In the genomic region with DNA sequence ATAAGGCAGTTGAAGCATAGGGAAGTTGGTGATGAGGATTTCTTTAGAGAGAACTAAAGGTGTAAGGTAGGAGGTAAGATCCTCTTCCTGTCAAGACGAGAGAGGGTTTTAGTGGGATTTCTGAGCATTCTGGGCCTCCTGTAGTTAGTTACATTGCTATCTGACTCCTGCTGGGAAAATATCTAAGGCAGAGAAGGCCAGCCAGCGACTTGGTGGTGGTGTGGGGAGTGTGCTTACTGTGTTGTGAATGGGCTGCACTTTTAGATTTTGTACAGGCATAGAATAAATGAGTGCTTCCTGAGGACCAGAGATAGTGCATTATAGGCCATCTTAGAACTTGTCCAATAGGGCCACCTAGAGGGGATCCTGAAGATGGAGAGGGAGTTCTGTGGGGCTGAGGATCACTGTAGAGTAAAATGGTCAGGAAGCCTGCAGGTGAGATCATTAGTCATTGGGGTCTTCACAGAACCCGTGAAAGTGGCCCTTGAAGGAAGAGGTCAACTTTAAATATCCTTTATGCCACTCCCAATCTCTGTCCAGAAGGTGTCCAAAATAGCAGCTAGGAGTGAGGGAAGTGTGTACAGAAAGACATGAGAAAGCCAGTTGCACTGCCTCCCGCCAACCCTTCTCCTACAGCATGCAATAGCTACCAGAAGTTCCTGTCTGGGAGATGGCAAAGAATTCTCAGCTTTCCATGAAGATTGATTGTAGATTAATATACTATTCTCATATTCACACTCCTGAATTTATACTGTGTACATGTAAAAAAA, we compare ENCODE assay signal across 8 cellular contexts.
DNase-seq lines count a peak whose midpoint lies in the region; ATAC-seq, FAIRE-seq and TF ChIP-seq lines count a peak whose summit lies in the region.

No MANE protein-coding gene starts in this region.

- peaks cover 0 to 3% of the 10 kb centered on the region in 2 experiments for H3K27me3 ChIP-seq in endothelial cell of umbilical vein (ENCODE audit: control insufficient read depth in 2 of 2, insufficient read depth in 2 of 2, low read length in 2 of 2)

- no peaks in the 10 kb centered on the region for H3K9me1 ChIP-seq in endothelial cell of umbilical vein (replicated peaks; ENCODE audit: control insufficient read depth, extremely low read depth, insufficient read depth, low read length)

- H3K27me3 Mint-ChIP-seq in activated T-cell treated with anti-CD3 and anti-CD28 coated beads, Interleukin-2, amount 50 U/mL, for 4 hours (ENCODE audit: low read depth): no peaks in the 10 kb centered on the region
- no peaks in the 10 kb centered on the region for H3K27me3 Mint-ChIP-seq in glutamatergic neuron (ENCODE audit: unreplicated experiment)

- intact Hi-C loops in endothelial cell of umbilical vein (cut with micrococcal nuclease): loop anchor here (1.0 to 5.0 kb wide), 3 partner anchors 320 to 1090 kb away; no protein-coding TSS in a partner anchor

- TF ChIP-seq CTCF in endothelial cell of umbilical vein (IDR thresholded peaks at IDR 0.05; ENCODE audit: extremely low read depth in 1 of 2, insufficient read depth in 1 of 2, low read depth in 1 of 2, low read length in 2 of 2) (peak; percentile 20 to 21), glutamatergic neuron (IDR thresholded peaks at IDR 0.05; ENCODE audit: partially characterized antibody, unreplicated experiment) (no peak)

- TF ChIP-seq POLR2A in endothelial cell of umbilical vein (IDR thresholded peaks at IDR 0.05; ENCODE audit: low read depth, low read length): no peak

- POLR2A ChIA-PET in endothelial cell of umbilical vein (lab: Charles Lee): no interaction called here

- no peak overlapping the region for H3K27ac Mint-ChIP-seq in glutamatergic neuron (ENCODE audit: unreplicated experiment)

- H3K4me3 ChIP-seq in endothelial cell of umbilical vein (replicated peaks in 1 of 3; ENCODE audit: insufficient read depth in 1 of 3, low read depth in 1 of 3, low read length in 3 of 3): no peak overlapping the region

- peak; percentile 72 for DNase-seq in A172 (ENCODE audit: low spot score)
- DNase-seq in NCI-H345 treated with DMSO at 0.1 percent for 48 hours (lab: John Stamatoyannopoulos, UW; ENCODE audit: unreplicated experiment): peak; percentile 4
- DNase-seq in endothelial cell of umbilical vein (ENCODE audit: low read depth, low spot score): peak; percentile 30
- DNase-seq in activated T-cell treated with anti-CD3 and anti-CD28 coated beads, Interleukin-2, amount 50 U/mL, for 4 hours: no peak
- no peak for DNase-seq in kidney glomerular epithelial cell (lab: John Stamatoyannopoulos, UW)
- no peak for DNase-seq in glutamatergic neuron

- FAIRE-seq in endothelial cell of umbilical vein (lab: Jason Lieb, UNC): no peak

- H3K27ac ChIP-seq in endothelial cell of umbilical vein (ENCODE audit: insufficient read depth, low read depth, low read length): no peak overlapping the region

- peaks cover 7% of the 10 kb centered on the region for H3K9me3 Mint-ChIP-seq in activated T-cell treated with anti-CD3 and anti-CD28 coated beads, Interleukin-2, amount 50 U/mL, for 4 hours
- H3K9me3 Mint-ChIP-seq in glutamatergic neuron (ENCODE audit: unreplicated experiment): no peaks in the 10 kb centered on the region

- no peaks in the 10 kb centered on the region for H3K4me1 Mint-ChIP-seq in activated T-cell treated with anti-CD3 and anti-CD28 coated beads, Interleukin-2, amount 50 U/mL, for 4 hours (ENCODE audit: low read depth)
- no peaks in the 10 kb centered on the region for H3K4me1 Mint-ChIP-seq in glutamatergic neuron (ENCODE audit: low read depth, unreplicated experiment)

- no peaks in the 10 kb centered on the region for H4K20me1 ChIP-seq in endothelial cell of umbilical vein (replicated peaks; ENCODE audit: control insufficient read depth, extremely low read depth, insufficient read depth, low read length)

- no peaks in the 10 kb centered on the region for H3K4me1 ChIP-seq in endothelial cell of umbilical vein (ENCODE audit: control insufficient read depth, extremely low read depth, insufficient read depth, low read length)

- H3K79me2 ChIP-seq in endothelial cell of umbilical vein (ENCODE audit: control insufficient read depth, insufficient read depth, low read length): no peaks in the 10 kb centered on the region

- CTCF ChIA-PET in endothelial cell of umbilical vein (lab: Charles Lee): interaction anchor here (0.6 to 4.7 kb wide), 4 partner anchors 321 to 1089 kb away, joined by 3 to 35 read pairs (median 4); no protein-coding TSS in a partner anchor

- dilution Hi-C loops in endothelial cell of umbilical vein (cut with MboI; ENCODE audit: extremely low pct_ligation_motif_present, low sequenced_read_pairs): no loop called here

- H3K4me3 Mint-ChIP-seq in activated T-cell treated with anti-CD3 and anti-CD28 coated beads, Interleukin-2, amount 50 U/mL, for 4 hours: no peak overlapping the region
- H3K4me3 Mint-ChIP-seq in glutamatergic neuron (ENCODE audit: unreplicated experiment): no peak overlapping the region

- H3K36me3 ChIP-seq in endothelial cell of umbilical vein (ENCODE audit: control insufficient read depth in 2 of 2, extremely low read depth in 1 of 2, insufficient read depth in 2 of 2, low read length in 2 of 2): no peaks in the 10 kb centered on the region

- no peak overlapping the region for H2AFZ ChIP-seq in endothelial cell of umbilical vein (ENCODE audit: low read depth, low read length)

- H3K9ac ChIP-seq in endothelial cell of umbilical vein (replicated peaks; ENCODE audit: extremely low read depth, insufficient read depth, low read length): no peak overlapping the region

- ATAC-seq in GM21717 (IDR thresholded peaks at IDR 0.05; ENCODE audit: unreplicated experiment) (peak; percentile 67), GM18870 (IDR thresholded peaks at IDR 0.05; ENCODE audit: unreplicated experiment) (no peak)
- no peak for ATAC-seq in activated T-cell treated with anti-CD3 and anti-CD28 coated beads, Interleukin-2, amount 50 U/mL, for 4 hours

- no peaks in the 10 kb centered on the region for H3K9me3 ChIP-seq in endothelial cell of umbilical vein (replicated peaks; ENCODE audit: control insufficient read depth, insufficient read depth, low read length)

- BruUV-seq in endothelial cell of umbilical vein (replicated peaks; lab: Mats Ljungman, UMichigan): no TSS peak

- no peaks in the 10 kb centered on the region for H3K36me3 Mint-ChIP-seq in activated T-cell treated with anti-CD3 and anti-CD28 coated beads, Interleukin-2, amount 50 U/mL, for 4 hours (ENCODE audit: insufficient read depth)
- H3K36me3 Mint-ChIP-seq in glutamatergic neuron (ENCODE audit: unreplicated experiment): no peaks in the 10 kb centered on the region

- no peak overlapping the region for H3K4me2 ChIP-seq in endothelial cell of umbilical vein (ENCODE audit: insufficient read depth, low read length)

TF ChIP-seq in endothelial cell of umbilical vein, 7 proteins besides CTCF, POLR2A, EP300 and RAD21:
- no peak for TF ChIP-seq GATA2 (IDR thresholded peaks at IDR 0.05; ENCODE audit: insufficient read depth, insufficient read length, low read depth, low read length)
- no peak for TF ChIP-seq MYC (IDR thresholded peaks at IDR 0.05; ENCODE audit: low read depth, low read length)
- TF ChIP-seq, protein P1, sequence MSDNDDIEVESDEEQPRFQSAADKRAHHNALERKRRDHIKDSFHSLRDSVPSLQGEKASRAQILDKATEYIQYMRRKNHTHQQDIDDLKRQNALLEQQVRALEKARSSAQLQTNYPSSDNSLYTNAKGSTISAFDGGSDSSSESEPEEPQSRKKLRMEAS (IDR thresholded peaks at IDR 0.05; ENCODE audit: insufficient read depth, insufficient read length): no peak
- TF ChIP-seq POLR2AphosphoS5 (IDR thresholded peaks at IDR 0.05; ENCODE audit: insufficient read depth, low read depth, low read length): no peak
- TF ChIP-seq EZH2 (IDR thresholded peaks at IDR 0.05; ENCODE audit: borderline replicate concordance, low read depth, low read length, severe bottlenecking): no peak
- TF ChIP-seq FOS (IDR thresholded peaks at IDR 0.05; ENCODE audit: borderline replicate concordance, insufficient read depth, low read length): no peak
- TF ChIP-seq JUN (IDR thresholded peaks at IDR 0.05; ENCODE audit: borderline replicate concordance, insufficient read depth, insufficient read length, low read depth): no peak

Comparison
In these comparisons a context has a peak if more than half of its experiments do, and no peak if none do; other contexts are left out.
1. DNase-seq: peak in A172 (single experiment), NCI-H345 treated with DMSO at 0.1 percent for 48 hours (single experiment) and endothelial cell of umbilical vein (single experiment); none in activated T-cell treated with anti-CD3 and anti-CD28 coated beads, Interleukin-2, amount 50 U/mL, for 4 hours (single experiment), kidney glomerular epithelial cell (single experiment) and glutamatergic neuron (single experiment).